In genomic region chr14:20988717-20989116, GRCh38 we compare ENCODE assay signal across 9 cellular contexts. TPM values are rescaled to one million over a fixed set of nuclear protein-coding genes. Genes with fewer than 3 reads are reported as not detected.
DNase-seq lines count a peak whose midpoint lies in the region; ATAC-seq, FAIRE-seq and TF ChIP-seq lines count a peak whose summit lies in the region.
"Had no signal": no experiment of that assay in that cellular context is flagged by ENCODE, and none has a peak within 500 bp of the region (broad histone marks: within the 10 kb centered on the region; RNA-seq: fewer than 3 reads in every experiment).

No MANE protein-coding gene starts in this region.

- H3K36me3 ChIP-seq in ES-I3 (ENCODE audit: insufficient read depth, low read length) = peaks cover 14% of the 10 kb centered on the region; the same call in 1 of the 2 replicates
- H3K36me3 ChIP-seq in endothelial cell of umbilical vein (ENCODE audit: control insufficient read depth in 2 of 2, extremely low read depth in 1 of 2, insufficient read depth in 2 of 2, low read length in 2 of 2) = peaks cover 0 to under 1% of the 10 kb centered on the region in 2 experiments
- H3K36me3 ChIP-seq in rectal smooth muscle tissue (ENCODE audit: control insufficient read depth, insufficient read depth, low read length) = peaks cover 8% of the 10 kb centered on the region

- H3K36me3 Mint-ChIP-seq in stimulated activated memory B cell treated with anti-CD40 and anti-IgM and Interleukin-4, amounts not matched to agents 10 μg/mL and 1 μg/mL and 100 μg/mL, for 72 hours = peaks cover 14% of the 10 kb centered on the region

- dilution Hi-C loops in endothelial cell of umbilical vein (cut with MboI; ENCODE audit: extremely low pct_ligation_motif_present, low sequenced_read_pairs) = no loop called here

- no peak overlapping the region for H3K27ac Mint-ChIP-seq in stimulated activated memory B cell treated with anti-CD40 and anti-IgM and Interleukin-4, amounts not matched to agents 10 μg/mL and 1 μg/mL and 100 μg/mL, for 72 hours

- H3K27ac ChIP-seq in endothelial cell of umbilical vein (ENCODE audit: insufficient read depth, low read depth, low read length) = peak overlapping the region; percentile 53
- H3K27ac ChIP-seq in rectal smooth muscle tissue (ENCODE audit: low read depth, low read length) = peak overlapping the region; percentile 91

- H3K9ac ChIP-seq in ES-I3 (ENCODE audit: low read depth, low read length) (peak overlapping the region; percentile 38; the same call in 1 of the 2 replicates), endothelial cell of umbilical vein (replicated peaks; ENCODE audit: extremely low read depth, insufficient read depth, low read length) (no peak overlapping the region), rectal smooth muscle tissue (ENCODE audit: low read length) (no peak overlapping the region)

- no peaks in the 10 kb centered on the region for H3K27me3 Mint-ChIP-seq in stimulated activated memory B cell treated with anti-CD40 and anti-IgM and Interleukin-4, amounts not matched to agents 10 μg/mL and 1 μg/mL and 100 μg/mL, for 72 hours

- no peak for FAIRE-seq in endothelial cell of umbilical vein (lab: Jason Lieb, UNC)

- CTCF ChIA-PET in endothelial cell of umbilical vein (lab: Charles Lee) = interaction anchor here (1.0 to 3.8 kb wide), 4 partner anchors 14 to 131 kb away, joined by 3 to 34 read pairs (median 4); no protein-coding TSS in a partner anchor

- H3K4me2 ChIP-seq in endothelial cell of umbilical vein (ENCODE audit: insufficient read depth, low read length) = peak overlapping the region; percentile 92

- H3K27me3 ChIP-seq in endothelial cell of umbilical vein (ENCODE audit: control insufficient read depth in 2 of 2, insufficient read depth in 2 of 2, low read length in 2 of 2) = no peaks in the 10 kb centered on the region
- H3K27me3 ChIP-seq in rectal smooth muscle tissue (ENCODE audit: control insufficient read depth, insufficient read depth, low read length) = no peaks in the 10 kb centered on the region

- no peak overlapping the region for H2AFZ ChIP-seq in endothelial cell of umbilical vein (ENCODE audit: low read depth, low read length)

- H3K9me3 Mint-ChIP-seq in stimulated activated memory B cell treated with anti-CD40 and anti-IgM and Interleukin-4, amounts not matched to agents 10 μg/mL and 1 μg/mL and 100 μg/mL, for 72 hours = no peaks in the 10 kb centered on the region

- no peaks in the 10 kb centered on the region for H3K9me1 ChIP-seq in endothelial cell of umbilical vein (replicated peaks; ENCODE audit: control insufficient read depth, extremely low read depth, insufficient read depth, low read length)

- BruUV-seq in endothelial cell of umbilical vein (replicated peaks; lab: Mats Ljungman, UMichigan) = no TSS peak

- no peak for TF ChIP-seq POLR2A in endothelial cell of umbilical vein (IDR thresholded peaks at IDR 0.05; ENCODE audit: low read depth, low read length)

- peaks cover 19% of the 10 kb centered on the region for H3K79me2 ChIP-seq in endothelial cell of umbilical vein (ENCODE audit: control insufficient read depth, insufficient read depth, low read length)

- POLR2A ChIA-PET in endothelial cell of umbilical vein (lab: Charles Lee) = no interaction called here

- H3K4me1 ChIP-seq in ES-I3 (ENCODE audit: insufficient read depth, low read length) (peaks cover 10% of the 10 kb centered on the region), endothelial cell of umbilical vein (ENCODE audit: control insufficient read depth, extremely low read depth, insufficient read depth, low read length) (peaks cover 21% of the 10 kb centered on the region), rectal smooth muscle tissue (ENCODE audit: control insufficient read depth, insufficient read depth, low read length) (peaks cover 12% of the 10 kb centered on the region)

- no peak overlapping the region for H3K4me3 ChIP-seq in endothelial cell of umbilical vein (replicated peaks in 1 of 3; ENCODE audit: insufficient read depth in 1 of 3, low read depth in 1 of 3, low read length in 3 of 3)
- H3K4me3 ChIP-seq in rectal smooth muscle tissue (ENCODE audit: low read length) = peak overlapping the region; percentile 55

- intact Hi-C loops in endothelial cell of umbilical vein (cut with micrococcal nuclease) = loop anchor here (2.0 kb wide), 1 partner anchor 18 kb away; no protein-coding TSS in a partner anchor

- H3K4me1 Mint-ChIP-seq in stimulated activated memory B cell treated with anti-CD40 and anti-IgM and Interleukin-4, amounts not matched to agents 10 μg/mL and 1 μg/mL and 100 μg/mL, for 72 hours = peaks cover 20% of the 10 kb centered on the region

- H3K9me3 ChIP-seq in ES-I3 (ENCODE audit: control insufficient read depth, insufficient read depth, low read length) (no peaks in the 10 kb centered on the region), endothelial cell of umbilical vein (replicated peaks; ENCODE audit: control insufficient read depth, insufficient read depth, low read length) (no peaks in the 10 kb centered on the region)

- no peaks in the 10 kb centered on the region for H4K20me1 ChIP-seq in endothelial cell of umbilical vein (replicated peaks; ENCODE audit: control insufficient read depth, extremely low read depth, insufficient read depth, low read length)

- no peak for TF ChIP-seq CTCF in endothelial cell of umbilical vein (IDR thresholded peaks at IDR 0.05; ENCODE audit: extremely low read depth in 1 of 2, insufficient read depth in 1 of 2, low read depth in 1 of 2, low read length in 2 of 2)

- no peak for ATAC-seq in stimulated activated memory B cell treated with anti-CD40 and anti-IgM and Interleukin-4, amounts not matched to agents 10 μg/mL and 1 μg/mL and 100 μg/mL, for 72 hours

- no peak overlapping the region for H3K4me3 Mint-ChIP-seq in stimulated activated memory B cell treated with anti-CD40 and anti-IgM and Interleukin-4, amounts not matched to agents 10 μg/mL and 1 μg/mL and 100 μg/mL, for 72 hours

- DNase-seq in RPMI7951 (ENCODE audit: low read depth) (peak; percentile 2), endothelial cell of umbilical vein (ENCODE audit: low read depth, low spot score) (no peak), iPS-NIHi11 (ENCODE audit: low spot score) (no peak)
- no peak for DNase-seq in stimulated activated CD4-positive, alpha-beta T cell treated with anti-CD3 and anti-CD28 coated beads, Interleukin-4, amount 100 ng/mL, for 1 hour
- no peak for DNase-seq in stimulated activated CD4-positive, alpha-beta T cell treated with anti-CD3 and anti-CD28 coated beads, Interleukin-2, amount 100 ng/mL, for 24 hours

RNA-seq across cellular contexts. Expression of gene METTL17, which starts 1.1 kb away (rescaled TPM):
- total RNA-seq in RPMI7951 (2014; rRNA removed; shearing (Covaris generic)) = 52.9 and 72.0 TPM in 2 replicates
- total RNA-seq in endothelial cell of umbilical vein = 50.2 and 60.6 TPM in 2 replicates
- polyA plus RNA-seq in endothelial cell of umbilical vein = 81.5 and 90.6 TPM in 2 replicates
- 41.3 and 44.6 TPM in 2 replicates for polyA plus RNA-seq in endothelial cell of umbilical vein (2011; cell fraction: cytosol; rRNA removed)
- 378 and 434 TPM in 2 replicates for polyA plus RNA-seq in endothelial cell of umbilical vein (2011; cell fraction: nucleus; rRNA removed)
- polyA plus RNA-seq in endothelial cell of umbilical vein (2012) = 30.0 and 35.7 TPM in 2 replicates
- 32.7 and 37.7 TPM in 2 replicates for polyA minus RNA-seq in endothelial cell of umbilical vein
- 30.7 TPM for polyA minus RNA-seq in endothelial cell of umbilical vein (2011; cell fraction: cytosol; rRNA and poly(A)+ RNA removed)
- polyA minus RNA-seq in endothelial cell of umbilical vein (2011; cell fraction: nucleus; rRNA and poly(A)+ RNA removed) = 41.1 and 57.8 TPM in 2 replicates

RNA-seq across cellular contexts. Expression of gene SLC39A2, which starts 10.4 kb away (rescaled TPM):
- total RNA-seq in RPMI7951 (2014; rRNA removed; shearing (Covaris generic)) = 0.12 TPM in 1 of 2 replicates, not detected in the other
- not detected in 2 replicates for total RNA-seq in endothelial cell of umbilical vein
- polyA plus RNA-seq in endothelial cell of umbilical vein = 0.06 TPM in 1 of 2 replicates, not detected in the other
- polyA plus RNA-seq in endothelial cell of umbilical vein (2011; cell fraction: cytosol; rRNA removed) = not detected in 2 replicates
- polyA plus RNA-seq in endothelial cell of umbilical vein (2011; cell fraction: nucleus; rRNA removed) = 0.16 TPM in 1 of 2 replicates, not detected in the other
- not detected in 2 replicates for polyA plus RNA-seq in endothelial cell of umbilical vein (2012)
- polyA minus RNA-seq in endothelial cell of umbilical vein = not detected in 2 replicates
- polyA minus RNA-seq in endothelial cell of umbilical vein (2011; cell fraction: cytosol; rRNA and poly(A)+ RNA removed) = not detected
- polyA minus RNA-seq in endothelial cell of umbilical vein (2011; cell fraction: nucleus; rRNA and poly(A)+ RNA removed) = not detected in 2 replicates

RNA-seq across cellular contexts. Expression of gene RNASE2, which starts 33.4 kb away (rescaled TPM):
- not detected in 2 replicates for total RNA-seq in RPMI7951 (2014; rRNA removed; shearing (Covaris generic))
- total RNA-seq in endothelial cell of umbilical vein = not detected in 2 replicates
- polyA plus RNA-seq in endothelial cell of umbilical vein = not detected in 2 replicates
- polyA plus RNA-seq in endothelial cell of umbilical vein (2011; cell fraction: cytosol; rRNA removed) = not detected in 2 replicates
- polyA plus RNA-seq in endothelial cell of umbilical vein (2011; cell fraction: nucleus; rRNA removed) = not detected in 2 replicates
- polyA plus RNA-seq in endothelial cell of umbilical vein (2012) = not detected in 2 replicates
- not detected in 2 replicates for polyA minus RNA-seq in endothelial cell of umbilical vein
- polyA minus RNA-seq in endothelial cell of umbilical vein (2011; cell fraction: cytosol; rRNA and poly(A)+ RNA removed) = not detected
- polyA minus RNA-seq in endothelial cell of umbilical vein (2011; cell fraction: nucleus; rRNA and poly(A)+ RNA removed) = not detected in 2 replicates
- total RNA-seq: activated CD8-positive, alpha-beta memory T cell treated with anti-CD3 and anti-CD28 coated beads for 36 hours had no signal

RNA-seq across cellular contexts. Expression of gene NDRG2, which starts 36.1 kb away (rescaled TPM):
- total RNA-seq in RPMI7951 (2014; rRNA removed; shearing (Covaris generic)) = 0.96 and 2.1 TPM in 2 replicates
- not detected in 2 replicates for total RNA-seq in endothelial cell of umbilical vein
- 0.37 and 0.54 TPM in 2 replicates for polyA plus RNA-seq in endothelial cell of umbilical vein
- polyA plus RNA-seq in endothelial cell of umbilical vein (2011; cell fraction: cytosol; rRNA removed) = 0.13 and 0.51 TPM in 2 replicates
- polyA plus RNA-seq in endothelial cell of umbilical vein (2011; cell fraction: nucleus; rRNA removed) = 0.99 and 1.0 TPM in 2 replicates
- polyA plus RNA-seq in endothelial cell of umbilical vein (2012) = 0.31 TPM in 1 of 2 replicates, not detected in the other
- polyA minus RNA-seq in endothelial cell of umbilical vein = 1.1 and 4.5 TPM in 2 replicates
- 1.5 TPM for polyA minus RNA-seq in endothelial cell of umbilical vein (2011; cell fraction: cytosol; rRNA and poly(A)+ RNA removed)
- polyA minus RNA-seq in endothelial cell of umbilical vein (2011; cell fraction: nucleus; rRNA and poly(A)+ RNA removed) = 0.91 TPM in 1 of 2 replicates, not detected in the other

RNA-seq across cellular contexts. Expression of gene TPPP2, which starts 41.3 kb away (rescaled TPM):
- not detected in 2 replicates for total RNA-seq in RPMI7951 (2014; rRNA removed; shearing (Covaris generic))
- not detected in 2 replicates for total RNA-seq in endothelial cell of umbilical vein
- polyA plus RNA-seq in endothelial cell of umbilical vein = not detected in 2 replicates
- polyA plus RNA-seq in endothelial cell of umbilical vein (2011; cell fraction: cytosol; rRNA removed) = not detected in 2 replicates
- not detected in 2 replicates for polyA plus RNA-seq in endothelial cell of umbilical vein (2011; cell fraction: nucleus; rRNA removed)
- polyA plus RNA-seq in endothelial cell of umbilical vein (2012) = not detected in 2 replicates
- not detected in 2 replicates for polyA minus RNA-seq in endothelial cell of umbilical vein
- not detected for polyA minus RNA-seq in endothelial cell of umbilical vein (2011; cell fraction: cytosol; rRNA and poly(A)+ RNA removed)
- polyA minus RNA-seq in endothelial cell of umbilical vein (2011; cell fraction: nucleus; rRNA and poly(A)+ RNA removed) = not detected in 2 replicates
- total RNA-seq: activated CD8-positive, alpha-beta memory T cell treated with anti-CD3 and anti-CD28 coated beads for 36 hours had no signal
